Comparison of ENCODE assay signal across 25 cellular contexts in genomic region chr7:78539825-78540224, GRCh38.
"Had no signal": no experiment of that assay in that cellular context is flagged by ENCODE, and none has a peak within 500 bp of the region (broad histone marks: within the 10 kb centered on the region; RNA-seq: fewer than 3 reads in every experiment).

No MANE protein-coding gene starts in this region.

- H3K9ac ChIP-seq: KMS-11 had no signal

- H3K4me1 ChIP-seq: Peyer's patch had no signal

- H3K4me2 ChIP-seq: KMS-11, PC-9 had no signal

- FAIRE-seq: HepG2, K562 had no signal

- H3K27ac ChIP-seq: KMS-11, PC-9, Peyer's patch, SJCRH30 had no signal

- H2AFZ ChIP-seq: PC-9 had no signal

- H3K4me3 ChIP-seq: K562, PC-9, Peyer's patch, SJCRH30 had no signal

- ATAC-seq: HepG2, K562, Right ventricle myocardium inferior, SK-N-SH treated with all-trans-retinoic acid at 6 μM for 48 hours had no signal

- DNase-seq: IMR-90, Kasumi-1, MM.1S, NCI-H1048, NCI-H1105 treated with DMSO at 0.1 percent for 48 hours, NCI-H1417 treated with DMSO at 0.1 percent for 48 hours, NCI-H146, NCI-H1694 treated with DMSO at 0.1 percent for 48 hours, NCI-H1930, NCI-H2081, NCI-H2107, NCI-H2227 treated with DMSO at 0.1 percent for 48 hours, NCI-H524, NCI-H526 treated with DMSO at 0.1 percent for 48 hours, NCI-H748 treated with DMSO at 0.1 percent for 48 hours, OCI-M1, PC-9, Peyer's patch, SHP77 treated with DMSO at 0.1 percent for 48 hours, SJCRH30 had no signal

- H3K36me3 ChIP-seq: Peyer's patch, SJCRH30 had no signal

- H3K9me3 ChIP-seq: Peyer's patch, SJCRH30 had no signal

- H3K27me3 ChIP-seq: Peyer's patch, SJCRH30 had no signal
